Comparison of ENCODE assay signal across 11 cellular contexts in the genomic region with DNA sequence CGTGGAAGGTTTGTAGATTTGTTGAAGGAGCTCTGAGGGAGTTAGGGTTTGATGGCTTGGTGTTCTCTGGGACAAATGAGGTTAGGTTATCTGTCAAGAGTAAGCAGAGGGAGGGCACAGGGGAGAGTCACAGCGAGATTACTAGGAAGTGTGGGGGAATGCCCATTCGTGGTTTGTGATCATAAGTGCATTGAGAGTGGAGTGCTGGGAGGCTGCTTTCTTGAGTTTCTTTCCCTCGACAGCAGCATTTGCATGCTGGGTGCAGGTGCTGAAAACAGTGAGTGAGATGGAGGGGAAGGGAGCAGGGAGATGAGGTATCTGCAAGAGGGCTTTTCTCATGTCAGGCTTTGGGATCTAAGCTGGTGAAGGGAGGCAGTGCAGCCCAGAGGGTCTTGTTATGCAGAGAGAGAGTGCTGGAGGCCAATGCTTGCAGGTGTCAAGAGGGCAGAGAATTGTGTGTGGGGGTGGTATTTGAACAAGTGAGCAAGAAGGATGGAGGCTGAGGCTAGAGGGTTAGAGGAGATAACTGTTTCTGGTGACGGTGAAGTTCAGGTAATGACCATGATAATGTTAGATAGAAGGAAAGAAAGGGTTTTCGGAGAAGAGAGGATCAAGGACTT. TPM values are rescaled to one million over a fixed set of nuclear protein-coding genes. Genes with fewer than 3 reads are reported as not detected.
DNase-seq lines count a peak whose midpoint lies in the region; ATAC-seq and TF ChIP-seq lines count a peak whose summit lies in the region.
"Had no signal": no experiment of that assay in that cellular context is flagged by ENCODE, and none has a peak within 500 bp of the region (broad histone marks: within the 10 kb centered on the region; RNA-seq: fewer than 3 reads in every experiment).

No MANE protein-coding gene starts in this region.

- H3K4me3 ChIP-seq in MM.1S (ENCODE audit: low read length) (no peak overlapping the region), OCI-LY7 (ENCODE audit: low read depth, low read length, poor library complexity, severe bottlenecking) (no peak overlapping the region), HAP-1 (no peak overlapping the region)
- H3K4me3 ChIP-seq: left lung had no signal

- H3K4me1 ChIP-seq in MM.1S (ENCODE audit: low read length) = peaks cover 32% of the 10 kb centered on the region
- H3K4me1 ChIP-seq in OCI-LY7 (ENCODE audit: insufficient read depth, low read length, poor library complexity, severe bottlenecking) = peaks cover 4% of the 10 kb centered on the region
- H3K4me1 ChIP-seq in HAP-1 = peaks cover 7% of the 10 kb centered on the region

- H3F3A ChIP-seq in MM.1S (ENCODE audit: insufficient read depth, low read length) = no peaks in the 10 kb centered on the region

- no peaks in the 10 kb centered on the region for H3K36me3 ChIP-seq in MM.1S (replicated peaks; ENCODE audit: insufficient read depth, low read length)
- no peaks in the 10 kb centered on the region for H3K36me3 ChIP-seq in OCI-LY7 (ENCODE audit: insufficient read depth, low read length)
- no peaks in the 10 kb centered on the region for H3K36me3 ChIP-seq in HAP-1 (replicated peaks)
- H3K36me3 ChIP-seq: left lung had no signal

- H3K27me3 ChIP-seq in MM.1S (replicated peaks; ENCODE audit: insufficient read depth, low read length) (no peaks in the 10 kb centered on the region), HAP-1 (ENCODE audit: low read depth) (no peaks in the 10 kb centered on the region)
- H3K27me3 ChIP-seq: left lung had no signal

- H3K9me2 ChIP-seq in MM.1S (replicated peaks; ENCODE audit: insufficient read depth, low read length) (no peaks in the 10 kb centered on the region), OCI-LY7 (ENCODE audit: insufficient read depth, low read length) (no peaks in the 10 kb centered on the region)

- peak; percentile 22 for DNase-seq in MM.1S
- DNase-seq in stimulated activated CD4-positive, alpha-beta T cell treated with anti-CD3 and anti-CD28 coated beads, Interleukin-15, amount 100 ng/mL, for 48 hours (ENCODE audit: low read depth in 2 of 2) = peak; percentile 50 to 56
- DNase-seq in NCI-H2196 (lab: John Stamatoyannopoulos, UW; ENCODE audit: unreplicated experiment) = no peak
- no peak for DNase-seq in OCI-LY7 (ENCODE audit: low spot score)
- DNase-seq in head of caudate nucleus = no peak
- no peak for DNase-seq in HAP-1 (ENCODE audit: low spot score in 2 of 2)
- DNase-seq: effector memory CD8-positive, alpha-beta T cell; left lung; NCI-H1417 had no signal

- POLR2A ChIA-PET in OCI-LY7 (lab: Charles Lee) = interaction anchor here (1.1 kb wide), 1 partner anchor 10 kb away, joined by 3 read pairs; no protein-coding TSS in a partner anchor

- H2AFZ ChIP-seq in MM.1S (ENCODE audit: low read length) = no peak overlapping the region
- H2AFZ ChIP-seq in OCI-LY7 (ENCODE audit: low read length) = no peak overlapping the region

- H4K20me1 ChIP-seq in MM.1S (ENCODE audit: insufficient read depth, low read length) (no peaks in the 10 kb centered on the region), OCI-LY7 (ENCODE audit: insufficient read depth, low read length) (no peaks in the 10 kb centered on the region)

- H3K4me2 ChIP-seq in MM.1S (ENCODE audit: low read depth, low read length) (no peak overlapping the region), OCI-LY7 (ENCODE audit: low read length) (no peak overlapping the region)

- H3K27ac ChIP-seq in MM.1S (ENCODE audit: low read length) (no peak overlapping the region), OCI-LY7 (ENCODE audit: low read depth, low read length, poor library complexity, severe bottlenecking) (no peak overlapping the region)

- peak; percentile 83 for ATAC-seq in GM19023 (IDR thresholded peaks at IDR 0.05; ENCODE audit: unreplicated experiment)
- peak; percentile 93 for ATAC-seq in GM21825 (IDR thresholded peaks at IDR 0.05; ENCODE audit: unreplicated experiment)
- ATAC-seq: effector memory CD8-positive, alpha-beta T cell; left lung had no signal

- CTCF ChIA-PET in OCI-LY7 (lab: Charles Lee; ENCODE audit: unreplicated experiment) = no interaction called here

- BruUV-seq in OCI-LY7 (replicated peaks; lab: Mats Ljungman, UMichigan) = no TSS peak

- H3K9me3 ChIP-seq in MM.1S (replicated peaks; ENCODE audit: insufficient read depth, low read length) (no peaks in the 10 kb centered on the region), OCI-LY7 (ENCODE audit: low read length) (no peaks in the 10 kb centered on the region), HAP-1 (no peaks in the 10 kb centered on the region)

- H3K9ac ChIP-seq in MM.1S (ENCODE audit: low read length) = no peak overlapping the region

- in situ Hi-C loops in HAP-1 (cut with MboI; ENCODE audit: low sequenced_read_pairs) = no loop called here

- H3K79me2 ChIP-seq in MM.1S (ENCODE audit: low read length) = peaks cover 47% of the 10 kb centered on the region
- no peaks in the 10 kb centered on the region for H3K79me2 ChIP-seq in OCI-LY7 (ENCODE audit: insufficient read depth, low read depth, low read length)

- TF ChIP-seq CTCF in MM.1S (IDR thresholded peaks at IDR 0.05; ENCODE audit: low read length) = no peak
- TF ChIP-seq CTCF in OCI-LY7 (conservative IDR thresholded peaks at IDR 0.05; ENCODE audit: low read length) = no peak

- intact Hi-C loops in OCI-LY7 (cut with micrococcal nuclease; ENCODE audit: unreplicated experiment) = no loop called here
- intact Hi-C loops in head of caudate nucleus (cut with DNase I) = no loop called here

RNA-seq across cellular contexts. Expression of a gene that starts 8.8 kb away (rescaled TPM):
- 13.7 and 16.2 TPM in 2 replicates for total RNA-seq in OCI-LY7 (2014; rRNA removed; shearing (Covaris generic))
- 22.8 and 23.6 TPM in 2 replicates for total RNA-seq in OCI-LY7 (2022)

RNA-seq across cellular contexts. Expression of a gene that starts 38.3 kb away (rescaled TPM):
- total RNA-seq in OCI-LY7 (2014; rRNA removed; shearing (Covaris generic)) = 28.7 and 30.2 TPM in 2 replicates
- 21.4 and 24.4 TPM in 2 replicates for total RNA-seq in OCI-LY7 (2022)

Comparison
In these comparisons a context has a peak if more than half of its experiments do, and no peak if none do; other contexts are left out.
1. DNase-seq: peak in MM.1S (single experiment) and stimulated activated CD4-positive, alpha-beta T cell treated with anti-CD3 and anti-CD28 coated beads, Interleukin-15, amount 100 ng/mL, for 48 hours (2 of 2); none in NCI-H2196 (single experiment), OCI-LY7 (single experiment), head of caudate nucleus (0 of 42) and HAP-1 (0 of 2).